1 cellular context compared by ENCODE assay signal in the genomic region with DNA sequence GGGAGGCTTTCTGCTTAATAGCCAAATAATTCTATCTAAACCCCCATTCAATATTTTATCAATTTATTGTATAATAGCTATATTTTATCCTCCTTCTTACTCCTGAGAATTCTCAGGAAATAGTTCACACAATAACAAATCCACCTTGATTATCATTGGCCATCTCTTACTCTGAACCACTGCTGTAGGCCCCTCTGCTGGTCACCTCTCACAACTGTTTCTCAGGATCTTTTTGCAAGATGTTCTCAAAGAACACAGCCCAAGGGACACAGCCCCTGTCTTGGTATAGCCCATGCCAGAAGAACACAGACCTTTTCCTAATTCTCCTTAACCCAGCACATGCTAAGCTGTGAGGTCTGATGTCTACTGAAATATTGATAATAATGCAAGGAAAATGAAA.
TF ChIP-seq lines count a peak whose summit lies in the region.

No MANE protein-coding gene starts in this region.

TF ChIP-seq in GM23338, 12 proteins besides CTCF, POLR2A, EP300 and RAD21 (continued from another document):
- TF ChIP-seq, protein P1, sequence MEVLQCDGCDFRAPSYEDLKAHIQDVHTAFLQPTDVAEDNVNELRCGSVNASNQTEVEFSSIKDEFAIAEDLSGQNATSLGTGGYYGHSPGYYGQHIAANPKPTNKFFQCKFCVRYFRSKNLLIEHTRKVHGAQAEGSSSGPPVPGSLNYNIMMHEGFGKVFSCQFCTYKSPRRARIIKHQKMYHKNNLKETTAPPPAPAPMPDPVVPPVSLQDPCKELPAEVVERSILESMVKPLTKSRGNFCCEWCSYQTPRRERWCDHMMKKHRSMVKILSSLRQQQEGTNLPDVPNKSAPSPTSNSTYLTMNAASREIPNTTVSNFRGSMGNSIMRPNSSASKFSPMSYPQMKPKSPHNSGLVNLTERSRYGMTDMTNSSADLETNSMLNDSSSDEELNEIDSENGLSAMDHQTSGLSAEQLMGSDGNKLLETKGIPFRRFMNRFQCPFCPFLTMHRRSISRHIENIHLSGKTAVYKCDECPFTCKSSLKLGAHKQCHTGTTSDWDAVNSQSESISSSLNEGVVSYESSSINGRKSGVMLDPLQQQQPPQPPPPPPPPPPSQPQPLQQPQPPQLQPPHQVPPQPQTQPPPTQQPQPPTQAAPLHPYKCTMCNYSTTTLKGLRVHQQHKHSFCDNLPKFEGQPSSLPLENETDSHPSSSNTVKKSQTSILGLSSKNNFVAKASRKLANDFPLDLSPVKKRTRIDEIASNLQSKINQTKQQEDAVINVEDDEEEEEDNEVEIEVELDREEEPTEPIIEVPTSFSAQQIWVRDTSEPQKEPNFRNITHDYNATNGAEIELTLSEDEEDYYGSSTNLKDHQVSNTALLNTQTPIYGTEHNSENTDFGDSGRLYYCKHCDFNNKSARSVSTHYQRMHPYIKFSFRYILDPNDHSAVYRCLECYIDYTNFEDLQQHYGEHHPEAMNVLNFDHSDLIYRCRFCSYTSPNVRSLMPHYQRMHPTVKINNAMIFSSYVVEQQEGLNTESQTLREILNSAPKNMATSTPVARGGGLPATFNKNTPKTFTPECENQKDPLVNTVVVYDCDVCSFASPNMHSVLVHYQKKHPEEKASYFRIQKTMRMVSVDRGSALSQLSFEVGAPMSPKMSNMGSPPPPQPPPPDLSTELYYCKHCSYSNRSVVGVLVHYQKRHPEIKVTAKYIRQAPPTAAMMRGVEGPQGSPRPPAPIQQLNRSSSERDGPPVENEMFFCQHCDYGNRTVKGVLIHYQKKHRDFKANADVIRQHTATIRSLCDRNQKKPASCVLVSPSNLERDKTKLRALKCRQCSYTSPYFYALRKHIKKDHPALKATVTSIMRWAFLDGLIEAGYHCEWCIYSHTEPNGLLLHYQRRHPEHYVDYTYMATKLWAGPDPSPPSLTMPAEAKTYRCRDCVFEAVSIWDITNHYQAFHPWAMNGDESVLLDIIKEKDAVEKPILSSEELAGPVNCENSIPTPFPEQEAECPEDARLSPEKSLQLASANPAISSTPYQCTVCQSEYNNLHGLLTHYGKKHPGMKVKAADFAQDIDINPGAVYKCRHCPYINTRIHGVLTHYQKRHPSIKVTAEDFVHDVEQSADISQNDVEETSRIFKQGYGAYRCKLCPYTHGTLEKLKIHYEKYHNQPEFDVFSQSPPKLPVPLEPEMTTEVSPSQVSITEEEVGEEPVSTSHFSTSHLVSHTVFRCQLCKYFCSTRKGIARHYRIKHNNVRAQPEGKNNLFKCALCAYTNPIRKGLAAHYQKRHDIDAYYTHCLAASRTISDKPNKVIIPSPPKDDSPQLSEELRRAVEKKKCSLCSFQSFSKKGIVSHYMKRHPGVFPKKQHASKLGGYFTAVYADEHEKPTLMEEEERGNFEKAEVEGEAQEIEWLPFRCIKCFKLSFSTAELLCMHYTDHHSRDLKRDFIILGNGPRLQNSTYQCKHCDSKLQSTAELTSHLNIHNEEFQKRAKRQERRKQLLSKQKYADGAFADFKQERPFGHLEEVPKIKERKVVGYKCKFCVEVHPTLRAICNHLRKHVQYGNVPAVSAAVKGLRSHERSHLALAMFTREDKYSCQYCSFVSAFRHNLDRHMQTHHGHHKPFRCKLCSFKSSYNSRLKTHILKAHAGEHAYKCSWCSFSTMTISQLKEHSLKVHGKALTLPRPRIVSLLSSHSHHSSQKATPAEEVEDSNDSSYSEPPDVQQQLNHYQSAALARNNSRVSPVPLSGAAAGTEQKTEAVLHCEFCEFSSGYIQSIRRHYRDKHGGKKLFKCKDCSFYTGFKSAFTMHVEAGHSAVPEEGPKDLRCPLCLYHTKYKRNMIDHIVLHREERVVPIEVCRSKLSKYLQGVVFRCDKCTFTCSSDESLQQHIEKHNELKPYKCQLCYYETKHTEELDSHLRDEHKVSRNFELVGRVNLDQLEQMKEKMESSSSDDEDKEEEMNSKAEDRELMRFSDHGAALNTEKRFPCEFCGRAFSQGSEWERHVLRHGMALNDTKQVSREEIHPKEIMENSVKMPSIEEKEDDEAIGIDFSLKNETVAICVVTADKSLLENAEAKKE (CRISPR knock-in tag; IDR thresholded peaks at IDR 0.05), result no peak
- no peak for TF ChIP-seq JUNB (IDR thresholded peaks at IDR 0.05; ENCODE audit: unreplicated experiment)
- no peak for TF ChIP-seq STAT1 (IDR thresholded peaks at IDR 0.05; ENCODE audit: unreplicated experiment)
TF ChIP-seq in GM23338: peak in this region for 0.
